Comparison of ENCODE assay signal across 32 cellular contexts in genomic region chr19:56026769-56027168, GRCh38. TPM values are rescaled to one million over a fixed set of nuclear protein-coding genes. Genes with fewer than 3 reads are reported as not detected.
"Had no signal": no experiment of that assay in that cellular context is flagged by ENCODE, and none has a peak within 500 bp of the region (broad histone marks: within the 10 kb centered on the region; RNA-seq: fewer than 3 reads in every experiment).

No MANE protein-coding gene starts in this region.

- DNase-seq: colonic mucosa; cortex of kidney; effector CD8-positive, alpha-beta T cell; effector memory CD8-positive, alpha-beta T cell; endodermal cell; erythroblast; esophagus squamous epithelium; foreskin fibroblast; foreskin melanocyte; gastrocnemius medialis; glutamatergic neuron; heart right ventricle; hippocampal formation; left cardiac atrium; left lung; left ventricle myocardium superior; lower lobe of right lung; mesenchymal stem cell had no signal

- H3K4me3 ChIP-seq: colonic mucosa, esophagus squamous epithelium, gastrocnemius medialis, heart right ventricle, left lung, lower lobe of right lung had no signal

- H3K27ac ChIP-seq: colonic mucosa, epithelial cell of prostate, esophagus squamous epithelium, gastrocnemius medialis, heart right ventricle, left lung, lower lobe of right lung had no signal

- H3K4me1 ChIP-seq: colonic mucosa, esophagus squamous epithelium, gastrocnemius medialis, heart right ventricle, left lung, lower lobe of right lung had no signal

- H3K9me3 ChIP-seq: colonic mucosa, gastrocnemius medialis, lower lobe of right lung had no signal

- ATAC-seq: effector memory CD8-positive, alpha-beta T cell; esophagus mucosa; gastrocnemius medialis; heart right ventricle; left cardiac atrium; left lung; left ventricle myocardium superior; lower lobe of right lung had no signal

- FAIRE-seq: endometrium, islet of Langerhans, keratinocyte had no signal

- H3K36me3 ChIP-seq: colonic mucosa, esophagus squamous epithelium, gastrocnemius medialis, heart right ventricle, left lung, lower lobe of right lung had no signal

- H3K27me3 ChIP-seq: colonic mucosa, esophagus squamous epithelium, gastrocnemius medialis had no signal

RNA-seq across cellular contexts. Expression of gene NLRP5, which starts 40.2 kb away (rescaled TPM):
- total RNA-seq: colonic mucosa, dermis microvascular lymphatic vessel endothelial cell, endodermal cell, esophagus mucosa, esophagus squamous epithelium, gastrocnemius medialis, glomerular endothelial cell, heart right ventricle, kidney epithelial cell, left cardiac atrium, left lung, left ventricle myocardium superior, lower leg skin, lower lobe of right lung, lung microvascular endothelial cell, mesenteric fat pad, mesothelial cell of epicardium, mononuclear cell, mucosa of gallbladder had no signal
- polyA plus RNA-seq: heart right ventricle, keratinocyte had no signal
